ENCODE assay signal across 2 cellular contexts in the genomic region with DNA sequence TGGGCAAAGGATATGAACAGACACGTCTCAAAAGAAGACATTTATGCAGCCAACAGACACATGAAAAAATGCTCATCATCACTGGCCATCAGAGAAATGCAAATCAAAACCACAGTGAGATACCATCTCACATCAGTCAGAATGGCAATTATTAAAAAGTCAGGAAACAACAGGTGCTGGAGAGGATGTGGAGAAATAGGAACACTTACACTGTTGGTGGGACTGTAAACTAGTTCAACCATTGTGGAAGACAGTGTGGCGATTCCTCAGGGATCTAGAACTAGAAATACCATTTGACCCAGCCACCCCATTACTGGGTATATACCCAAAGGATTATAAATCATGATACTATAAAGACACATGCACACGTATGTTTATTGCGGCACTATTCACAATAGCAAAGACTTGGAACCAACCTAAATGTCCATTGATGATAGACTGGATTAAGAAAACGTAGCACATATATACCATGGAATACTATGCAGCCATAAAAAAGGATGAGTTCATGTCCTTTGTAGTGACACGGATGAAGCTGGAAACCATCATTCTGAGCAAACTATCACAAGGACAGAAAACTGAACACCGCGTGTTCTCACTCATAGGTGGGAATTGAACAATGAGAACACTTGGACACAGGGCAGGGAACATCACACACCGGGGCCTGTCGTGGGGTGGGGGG. TPM values are rescaled to one million over a fixed set of nuclear protein-coding genes. Genes with fewer than 3 reads are reported as not detected.
"Had no signal": no experiment of that assay in that cellular context is flagged by ENCODE, and none has a peak within 500 bp of the region (broad histone marks: within the 10 kb centered on the region; RNA-seq: fewer than 3 reads in every experiment).

No MANE protein-coding gene starts in this region.

RNA-seq across cellular contexts. Expression of a gene that starts 57.1 kb away (rescaled TPM):
- total RNA-seq: activated T-helper 1 cell treated with anti-CD3 and anti-CD28 coated beads, Interleukin-12 subunit alpha, Interleukin-12 subunit beta, Interleukin-2, Interleukin-4 antibody, amounts not matched to agents 30 ng/mL and 10 ng/mL and 1 ng/mL, durations not matched to agents 14 hours and 24 hours and 36 hours; activated T-helper 2 cell treated with anti-CD3 and anti-CD28 coated beads, Interferon-gamma antibody, Interleukin-2, Interleukin-4, amounts not matched to agents 10 μg/mL and 5 μg/mL and 100 μg/mL, durations not matched to agents 14 hours and 24 hours and 36 hours had no signal
